In genomic region chr14:34331728-34332623, GRCh38 we compare ENCODE assay signal across 8 cellular contexts.
DNase-seq lines count a peak whose midpoint lies in the region; ATAC-seq, FAIRE-seq and TF ChIP-seq lines count a peak whose summit lies in the region.

No MANE protein-coding gene starts in this region.

- H3K27ac ChIP-seq in CD4-positive, alpha-beta memory T cell (ENCODE audit: low read depth, low read length): no peak overlapping the region
- H3K27ac ChIP-seq in endothelial cell of umbilical vein (ENCODE audit: insufficient read depth, low read depth, low read length) (no peak overlapping the region), substantia nigra (ENCODE audit: low read depth, low read length, poor library complexity, severe bottlenecking) (no peak overlapping the region)

- H4K20me1 ChIP-seq in endothelial cell of umbilical vein (replicated peaks; ENCODE audit: control insufficient read depth, extremely low read depth, insufficient read depth, low read length): no peaks in the 10 kb centered on the region

- no peak overlapping the region for H3K9ac ChIP-seq in endothelial cell of umbilical vein (replicated peaks; ENCODE audit: extremely low read depth, insufficient read depth, low read length)

- no peak overlapping the region for H3K4me3 ChIP-seq in CD4-positive, alpha-beta memory T cell (ENCODE audit: low read length in 2 of 2)
- no peak overlapping the region for H3K4me3 ChIP-seq in endothelial cell of umbilical vein (replicated peaks in 1 of 3; ENCODE audit: insufficient read depth in 1 of 3, low read depth in 1 of 3, low read length in 3 of 3)

- H2AFZ ChIP-seq in endothelial cell of umbilical vein (ENCODE audit: low read depth, low read length): peak overlapping the region; percentile 79

- H3K9me1 ChIP-seq in endothelial cell of umbilical vein (replicated peaks; ENCODE audit: control insufficient read depth, extremely low read depth, insufficient read depth, low read length): no peaks in the 10 kb centered on the region

- CTCF ChIA-PET in CD4-positive, alpha-beta memory T cell (lab: Charles Lee; ENCODE audit: partially characterized antibody): interaction anchor here (0.5 to 2.0 kb wide), 22 partner anchors 9 to 1090 kb away, joined by 3 to 27 read pairs (median 4); no protein-coding TSS in a partner anchor
- CTCF ChIA-PET in activated CD4-positive, alpha-beta memory T cell treated with anti-CD3 and anti-CD28 coated beads for 36 hours (lab: Charles Lee): interaction anchor here (0.5 to 2.6 kb wide), 18 partner anchors 9 to 1090 kb away, joined by 3 to 18 read pairs (median 4); no protein-coding TSS in a partner anchor
- CTCF ChIA-PET in endothelial cell of umbilical vein (lab: Charles Lee): interaction anchor here (0.6 to 1.8 kb wide), 36 partner anchors 9 to 1772 kb away, joined by 3 to 27 read pairs (median 4); no protein-coding TSS in a partner anchor

- TF ChIP-seq POLR2A in endothelial cell of umbilical vein (IDR thresholded peaks at IDR 0.05; ENCODE audit: low read depth, low read length): no peak

- DNase-seq in CD4-positive, alpha-beta memory T cell: peak; percentile 34 to 49 (median 43)
- DNase-seq in NCI-H510A (lab: John Stamatoyannopoulos, UW) (peak; percentile 30), endothelial cell of umbilical vein (ENCODE audit: low read depth, low spot score) (peak; percentile 51), substantia nigra (lab: John Stamatoyannopoulos, UW) (peak in 36 of 49 donors; percentile 2 to 63 (median 22))
- DNase-seq in activated CD4-positive, alpha-beta memory T cell treated with anti-CD3 and anti-CD28 coated beads for 36 hours: peak; percentile 77
- no peak for DNase-seq in natural killer cell treated with Interleukin-12 subunit alpha and Interleukin-12 subunit beta and Interleukin-15 and Interleukin-18, amount 100 ng/mL, for 72 hours (ENCODE audit: low spot score)

- no peak overlapping the region for H3K4me3 Mint-ChIP-seq in CD4-positive, alpha-beta memory T cell
- H3K4me3 Mint-ChIP-seq in activated CD4-positive, alpha-beta memory T cell treated with anti-CD3 and anti-CD28 coated beads for 36 hours: no peak overlapping the region
- no peak overlapping the region for H3K4me3 Mint-ChIP-seq in natural killer cell treated with Interleukin-12 subunit alpha and Interleukin-12 subunit beta and Interleukin-15 and Interleukin-18, amount 100 ng/mL, for 72 hours

- no peaks in the 10 kb centered on the region for H3K9me3 Mint-ChIP-seq in CD4-positive, alpha-beta memory T cell
- H3K9me3 Mint-ChIP-seq in activated CD4-positive, alpha-beta memory T cell treated with anti-CD3 and anti-CD28 coated beads for 36 hours: no peaks in the 10 kb centered on the region
- H3K9me3 Mint-ChIP-seq in natural killer cell treated with Interleukin-12 subunit alpha and Interleukin-12 subunit beta and Interleukin-15 and Interleukin-18, amount 100 ng/mL, for 72 hours: no peaks in the 10 kb centered on the region

- H3K27ac Mint-ChIP-seq in CD4-positive, alpha-beta memory T cell: peak overlapping the region in 2 of 7 donors; percentile 2 to 46
- no peak overlapping the region for H3K27ac Mint-ChIP-seq in activated CD4-positive, alpha-beta memory T cell treated with anti-CD3 and anti-CD28 coated beads for 36 hours
- H3K27ac Mint-ChIP-seq in natural killer cell treated with Interleukin-12 subunit alpha and Interleukin-12 subunit beta and Interleukin-15 and Interleukin-18, amount 100 ng/mL, for 72 hours: no peak overlapping the region

- dilution Hi-C loops in endothelial cell of umbilical vein (cut with MboI; ENCODE audit: extremely low pct_ligation_motif_present, low sequenced_read_pairs): no loop called here

- H3K27me3 Mint-ChIP-seq in CD4-positive, alpha-beta memory T cell: peaks cover 1 to 3% of the 10 kb centered on the region in 2 donors
- no peaks in the 10 kb centered on the region for H3K27me3 Mint-ChIP-seq in activated CD4-positive, alpha-beta memory T cell treated with anti-CD3 and anti-CD28 coated beads for 36 hours
- H3K27me3 Mint-ChIP-seq in natural killer cell treated with Interleukin-12 subunit alpha and Interleukin-12 subunit beta and Interleukin-15 and Interleukin-18, amount 100 ng/mL, for 72 hours: peaks cover 3 to 7% of the 10 kb centered on the region in 2 donors

- H3K4me2 ChIP-seq in endothelial cell of umbilical vein (ENCODE audit: insufficient read depth, low read length): no peak overlapping the region

- H3K9me3 ChIP-seq in CD4-positive, alpha-beta memory T cell (ENCODE audit: control insufficient read depth in 1 of 2, low read length in 2 of 2): no peaks in the 10 kb centered on the region
- H3K9me3 ChIP-seq in endothelial cell of umbilical vein (replicated peaks; ENCODE audit: control insufficient read depth, insufficient read depth, low read length): no peaks in the 10 kb centered on the region

- H3K27me3 ChIP-seq in CD4-positive, alpha-beta memory T cell (ENCODE audit: insufficient read depth, low read length): no peaks in the 10 kb centered on the region
- H3K27me3 ChIP-seq in endothelial cell of umbilical vein (ENCODE audit: control insufficient read depth in 2 of 2, insufficient read depth in 2 of 2, low read length in 2 of 2): peaks cover 0 to 2% of the 10 kb centered on the region in 2 experiments

- BruUV-seq in endothelial cell of umbilical vein (replicated peaks; lab: Mats Ljungman, UMichigan): no TSS peak

- no peaks in the 10 kb centered on the region for H3K36me3 ChIP-seq in CD4-positive, alpha-beta memory T cell (ENCODE audit: insufficient read depth, low read length)
- H3K36me3 ChIP-seq in endothelial cell of umbilical vein (ENCODE audit: control insufficient read depth in 2 of 2, extremely low read depth in 1 of 2, insufficient read depth in 2 of 2, low read length in 2 of 2): no peaks in the 10 kb centered on the region

- H3K4me1 Mint-ChIP-seq in CD4-positive, alpha-beta memory T cell: peaks cover 5 to 14% (median 6%) of the 10 kb centered on the region in 4 donors
- H3K4me1 Mint-ChIP-seq in activated CD4-positive, alpha-beta memory T cell treated with anti-CD3 and anti-CD28 coated beads for 36 hours (ENCODE audit: low read depth): peaks cover 10% of the 10 kb centered on the region
- peaks cover 0 to 2% of the 10 kb centered on the region in 2 donors for H3K4me1 Mint-ChIP-seq in natural killer cell treated with Interleukin-12 subunit alpha and Interleukin-12 subunit beta and Interleukin-15 and Interleukin-18, amount 100 ng/mL, for 72 hours (ENCODE audit: low read depth in 2 of 2)

- POLR2A ChIA-PET in CD4-positive, alpha-beta memory T cell (lab: Charles Lee; ENCODE audit: partially characterized antibody): no interaction called here
- POLR2A ChIA-PET in activated CD4-positive, alpha-beta memory T cell treated with anti-CD3 and anti-CD28 coated beads for 36 hours (lab: Charles Lee): no interaction called here
- POLR2A ChIA-PET in endothelial cell of umbilical vein (lab: Charles Lee): no interaction called here

- intact Hi-C loops in CD4-positive, alpha-beta memory T cell (cut with micrococcal nuclease): loop anchor here (1.0 kb wide), 3 partner anchors 166 to 1090 kb away; no protein-coding TSS in a partner anchor
- intact Hi-C loops in activated CD4-positive, alpha-beta memory T cell treated with anti-CD3 and anti-CD28 coated beads for 36 hours (cut with micrococcal nuclease): loop anchor here (1.0 to 10.0 kb wide), 5 partner anchors 133 to 1091 kb away; partner anchors contain the start of genes EAPP and SPTSSA
- intact Hi-C loops in endothelial cell of umbilical vein (cut with micrococcal nuclease): loop anchor here (1.0 to 5.0 kb wide), 3 partner anchors 166 to 220 kb away; partner anchors contain the start of gene EAPP

- no peaks in the 10 kb centered on the region for H3K36me3 Mint-ChIP-seq in CD4-positive, alpha-beta memory T cell
- no peaks in the 10 kb centered on the region for H3K36me3 Mint-ChIP-seq in activated CD4-positive, alpha-beta memory T cell treated with anti-CD3 and anti-CD28 coated beads for 36 hours
- H3K36me3 Mint-ChIP-seq in natural killer cell treated with Interleukin-12 subunit alpha and Interleukin-12 subunit beta and Interleukin-15 and Interleukin-18, amount 100 ng/mL, for 72 hours: no peaks in the 10 kb centered on the region

- no peaks in the 10 kb centered on the region for H3K79me2 ChIP-seq in endothelial cell of umbilical vein (ENCODE audit: control insufficient read depth, insufficient read depth, low read length)

- TF ChIP-seq CTCF in endothelial cell of umbilical vein (IDR thresholded peaks at IDR 0.05; ENCODE audit: extremely low read depth in 1 of 2, insufficient read depth in 1 of 2, low read depth in 1 of 2, low read length in 2 of 2): peak; percentile 76 to 80

- peak; percentile 79 for ATAC-seq in GM19324 (IDR thresholded peaks at IDR 0.05; ENCODE audit: low FRiP score, unreplicated experiment)
- peak; percentile 89 for ATAC-seq in HG03378 (IDR thresholded peaks at IDR 0.05; ENCODE audit: unreplicated experiment)
- ATAC-seq in natural killer cell treated with Interleukin-12 subunit alpha and Interleukin-12 subunit beta and Interleukin-15 and Interleukin-18, amount 100 ng/mL, for 72 hours: peak; percentile 62 to 65

- no peaks in the 10 kb centered on the region for H3K4me1 ChIP-seq in CD4-positive, alpha-beta memory T cell (ENCODE audit: insufficient read depth, low read length)
- no peaks in the 10 kb centered on the region for H3K4me1 ChIP-seq in endothelial cell of umbilical vein (ENCODE audit: control insufficient read depth, extremely low read depth, insufficient read depth, low read length)

- FAIRE-seq in endothelial cell of umbilical vein (lab: Jason Lieb, UNC): peak; percentile 72

TF ChIP-seq in endothelial cell of umbilical vein, 7 proteins besides CTCF, POLR2A, EP300 and RAD21:
- TF ChIP-seq GATA2 (IDR thresholded peaks at IDR 0.05; ENCODE audit: insufficient read depth, insufficient read length, low read depth, low read length) (no peak), JUN (IDR thresholded peaks at IDR 0.05; ENCODE audit: borderline replicate concordance, insufficient read depth, insufficient read length, low read depth) (no peak), FOS (IDR thresholded peaks at IDR 0.05; ENCODE audit: borderline replicate concordance, insufficient read depth, low read length) (no peak), POLR2AphosphoS5 (IDR thresholded peaks at IDR 0.05; ENCODE audit: insufficient read depth, low read depth, low read length) (no peak), EZH2 (IDR thresholded peaks at IDR 0.05; ENCODE audit: borderline replicate concordance, low read depth, low read length, severe bottlenecking) (no peak), MYC (IDR thresholded peaks at IDR 0.05; ENCODE audit: low read depth, low read length) (no peak), MAX (IDR thresholded peaks at IDR 0.05; ENCODE audit: insufficient read depth, insufficient read length) (no peak)
